2 cellular contexts compared by ENCODE assay signal in the genomic region with DNA sequence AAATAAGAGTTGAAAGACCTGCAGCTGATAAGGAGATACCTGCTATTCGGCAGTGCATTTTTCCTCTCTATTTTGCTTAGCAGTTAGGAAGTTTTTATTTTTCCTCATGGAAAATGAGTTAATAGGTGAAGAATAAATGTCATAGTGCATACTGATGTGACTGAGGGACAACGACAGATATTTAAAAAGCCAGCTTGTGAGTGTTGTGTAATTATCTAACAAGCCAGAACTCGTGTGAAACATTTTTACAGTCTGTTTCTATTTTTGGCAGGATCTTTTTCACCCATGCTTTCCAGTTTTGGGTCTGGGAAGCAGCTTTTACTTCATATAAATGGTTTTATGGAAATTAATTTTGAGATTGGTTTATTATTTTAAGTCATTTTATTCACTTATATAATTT.
A peak's percentile ranks its signal among the peaks of the same experiment; 100 is the strongest.
TF ChIP-seq lines count a peak whose summit lies in the region.

No MANE protein-coding gene starts in this region.

TF ChIP-seq in HepG2, 621 proteins besides CTCF, POLR2A, EP300 and RAD21:
- TF ChIP-seq, protein P1, sequence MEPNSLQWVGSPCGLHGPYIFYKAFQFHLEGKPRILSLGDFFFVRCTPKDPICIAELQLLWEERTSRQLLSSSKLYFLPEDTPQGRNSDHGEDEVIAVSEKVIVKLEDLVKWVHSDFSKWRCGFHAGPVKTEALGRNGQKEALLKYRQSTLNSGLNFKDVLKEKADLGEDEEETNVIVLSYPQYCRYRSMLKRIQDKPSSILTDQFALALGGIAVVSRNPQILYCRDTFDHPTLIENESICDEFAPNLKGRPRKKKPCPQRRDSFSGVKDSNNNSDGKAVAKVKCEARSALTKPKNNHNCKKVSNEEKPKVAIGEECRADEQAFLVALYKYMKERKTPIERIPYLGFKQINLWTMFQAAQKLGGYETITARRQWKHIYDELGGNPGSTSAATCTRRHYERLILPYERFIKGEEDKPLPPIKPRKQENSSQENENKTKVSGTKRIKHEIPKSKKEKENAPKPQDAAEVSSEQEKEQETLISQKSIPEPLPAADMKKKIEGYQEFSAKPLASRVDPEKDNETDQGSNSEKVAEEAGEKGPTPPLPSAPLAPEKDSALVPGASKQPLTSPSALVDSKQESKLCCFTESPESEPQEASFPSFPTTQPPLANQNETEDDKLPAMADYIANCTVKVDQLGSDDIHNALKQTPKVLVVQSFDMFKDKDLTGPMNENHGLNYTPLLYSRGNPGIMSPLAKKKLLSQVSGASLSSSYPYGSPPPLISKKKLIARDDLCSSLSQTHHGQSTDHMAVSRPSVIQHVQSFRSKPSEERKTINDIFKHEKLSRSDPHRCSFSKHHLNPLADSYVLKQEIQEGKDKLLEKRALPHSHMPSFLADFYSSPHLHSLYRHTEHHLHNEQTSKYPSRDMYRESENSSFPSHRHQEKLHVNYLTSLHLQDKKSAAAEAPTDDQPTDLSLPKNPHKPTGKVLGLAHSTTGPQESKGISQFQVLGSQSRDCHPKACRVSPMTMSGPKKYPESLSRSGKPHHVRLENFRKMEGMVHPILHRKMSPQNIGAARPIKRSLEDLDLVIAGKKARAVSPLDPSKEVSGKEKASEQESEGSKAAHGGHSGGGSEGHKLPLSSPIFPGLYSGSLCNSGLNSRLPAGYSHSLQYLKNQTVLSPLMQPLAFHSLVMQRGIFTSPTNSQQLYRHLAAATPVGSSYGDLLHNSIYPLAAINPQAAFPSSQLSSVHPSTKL (CRISPR knock-in tag; IDR thresholded peaks at IDR 0.05), result no peak
- TF ChIP-seq FOSL1 (CRISPR knock-in tag; IDR thresholded peaks at IDR 0.05; ENCODE audit: borderline replicate concordance) (no peak), SYNCRIP (IDR thresholded peaks at IDR 0.05; ENCODE audit: insufficient read depth, low read depth, low read length) (no peak), ZNF513 (CRISPR knock-in tag; conservative IDR thresholded peaks at IDR 0.05) (no peak), PPARG (CRISPR knock-in tag; conservative IDR thresholded peaks at IDR 0.05) (no peak), GTF2F1 (IDR thresholded peaks at IDR 0.05; ENCODE audit: low read length) (no peak), ZNF251 (CRISPR knock-in tag; IDR thresholded peaks at IDR 0.05) (no peak), CBFB (CRISPR knock-in tag; IDR thresholded peaks at IDR 0.05) (no peak), ELF1 (CRISPR knock-in tag; IDR thresholded peaks at IDR 0.05) (no peak), POGK (CRISPR knock-in tag; conservative IDR thresholded peaks at IDR 0.05) (no peak), NR3C1 (CRISPR knock-in tag; IDR thresholded peaks at IDR 0.05) (no peak), RXRB (CRISPR knock-in tag; IDR thresholded peaks at IDR 0.05; ENCODE audit: borderline replicate concordance) (no peak), IKZF4 (CRISPR knock-in tag; IDR thresholded peaks at IDR 0.05; ENCODE audit: borderline replicate concordance, low read depth, not compliant biosample characterization) (no peak)
- TF ChIP-seq, protein P2, sequence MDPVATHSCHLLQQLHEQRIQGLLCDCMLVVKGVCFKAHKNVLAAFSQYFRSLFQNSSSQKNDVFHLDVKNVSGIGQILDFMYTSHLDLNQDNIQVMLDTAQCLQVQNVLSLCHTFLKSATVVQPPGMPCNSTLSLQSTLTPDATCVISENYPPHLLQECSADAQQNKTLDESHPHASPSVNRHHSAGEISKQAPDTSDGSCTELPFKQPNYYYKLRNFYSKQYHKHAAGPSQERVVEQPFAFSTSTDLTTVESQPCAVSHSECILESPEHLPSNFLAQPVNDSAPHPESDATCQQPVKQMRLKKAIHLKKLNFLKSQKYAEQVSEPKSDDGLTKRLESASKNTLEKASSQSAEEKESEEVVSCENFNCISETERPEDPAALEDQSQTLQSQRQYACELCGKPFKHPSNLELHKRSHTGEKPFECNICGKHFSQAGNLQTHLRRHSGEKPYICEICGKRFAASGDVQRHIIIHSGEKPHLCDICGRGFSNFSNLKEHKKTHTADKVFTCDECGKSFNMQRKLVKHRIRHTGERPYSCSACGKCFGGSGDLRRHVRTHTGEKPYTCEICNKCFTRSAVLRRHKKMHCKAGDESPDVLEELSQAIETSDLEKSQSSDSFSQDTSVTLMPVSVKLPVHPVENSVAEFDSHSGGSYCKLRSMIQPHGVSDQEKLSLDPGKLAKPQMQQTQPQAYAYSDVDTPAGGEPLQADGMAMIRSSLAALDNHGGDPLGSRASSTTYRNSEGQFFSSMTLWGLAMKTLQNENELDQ (CRISPR knock-in tag; IDR thresholded peaks at IDR 0.05; ENCODE audit: borderline replicate concordance), result no peak
- TF ChIP-seq, protein P3, sequence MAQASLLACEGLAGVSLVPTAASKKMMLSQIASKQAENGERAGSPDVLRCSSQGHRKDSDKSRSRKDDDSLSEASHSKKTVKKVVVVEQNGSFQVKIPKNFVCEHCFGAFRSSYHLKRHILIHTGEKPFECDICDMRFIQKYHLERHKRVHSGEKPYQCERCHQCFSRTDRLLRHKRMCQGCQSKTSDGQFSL (CRISPR knock-in tag; IDR thresholded peaks at IDR 0.05), result no peak

TF ChIP-seq in K562, 482 proteins besides CTCF, POLR2A, EP300 and RAD21:
- TF ChIP-seq LCOR (CRISPR knock-in tag; IDR thresholded peaks at IDR 0.05) (no peak), MEF2A (IDR thresholded peaks at IDR 0.05; ENCODE audit: control insufficient read depth, low read depth, low read length) (peak; percentile 65; the same call in 1 of the 2 replicates)
